ENCODE assay signal across 8 cellular contexts in the genomic region with DNA sequence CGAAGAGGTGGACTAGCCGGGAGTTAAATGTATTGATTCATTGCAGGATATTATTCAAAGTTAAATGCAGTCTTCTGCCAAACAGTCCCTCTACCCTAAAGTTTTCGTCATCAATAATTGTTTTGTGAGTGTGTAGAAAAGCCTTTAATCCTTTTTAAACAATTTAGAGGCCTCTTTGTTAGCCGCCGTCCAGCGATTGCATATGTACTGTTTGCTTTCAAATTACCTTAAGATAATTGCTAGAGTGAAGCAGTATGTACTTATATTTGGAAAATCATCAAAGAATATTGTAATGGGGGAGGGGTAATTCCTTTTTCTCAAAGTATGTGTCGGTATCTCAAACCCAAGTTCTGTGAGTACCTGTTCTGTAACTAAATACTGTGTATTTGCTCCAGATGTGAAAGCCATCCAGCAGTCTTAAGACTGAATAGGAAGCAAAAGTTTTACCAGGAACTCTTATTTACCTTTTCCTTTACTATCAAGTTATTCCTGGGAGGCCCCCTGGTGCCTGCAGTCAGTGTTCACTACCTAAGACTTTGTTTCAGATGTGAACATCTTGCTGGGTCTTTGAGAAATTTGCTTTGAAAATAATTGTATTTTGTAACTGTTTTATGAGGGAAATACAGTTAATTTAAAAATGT. TPM values are rescaled to one million over a fixed set of nuclear protein-coding genes. Genes with fewer than 3 reads are reported as not detected.
DNase-seq lines count a peak whose midpoint lies in the region; ATAC-seq and TF ChIP-seq lines count a peak whose summit lies in the region.

No MANE protein-coding gene starts in this region.

- no peaks in the 10 kb centered on the region for H3K9me3 ChIP-seq in WERI-Rb-1 (ENCODE audit: severe bottlenecking)
- no peaks in the 10 kb centered on the region for H3K9me3 ChIP-seq in lower lobe of right lung

- intact Hi-C loops in lower lobe of right lung (cut with DNase I): loop anchor here (10.0 kb wide), 1 partner anchor 158 kb away; no protein-coding TSS in a partner anchor

- DNase-seq in GDM1 (lab: John Stamatoyannopoulos, UW) (peak; percentile 34), NAMALWA (ENCODE audit: low spot score) (peak; percentile 58), WERI-Rb-1 (peak; percentile 74), dedifferentiated amniotic fluid mesenchymal stem cell (ENCODE audit: extremely low spot score) (peak; percentile 55), lower lobe of right lung (peak; percentile 50), NCI-H1048 (lab: John Stamatoyannopoulos, UW) (no peak)
- peak; percentile 6 to 20 for DNase-seq in stimulated activated CD8-positive, alpha-beta memory T cell treated with anti-CD3 and anti-CD28 coated beads, Interleukin-7, amount 100 ng/mL, for 48 hours (ENCODE audit: extremely low read depth in 1 of 2, low read depth in 1 of 2)

- H3K27me3 ChIP-seq in WERI-Rb-1 (ENCODE audit: insufficient read depth, low read depth, severe bottlenecking): no peaks in the 10 kb centered on the region
- no peaks in the 10 kb centered on the region for H3K27me3 ChIP-seq in lower lobe of right lung (ENCODE audit: low read depth)

- TF ChIP-seq CTCF in WERI-Rb-1 (IDR thresholded peaks at IDR 0.05; ENCODE audit: low read depth, low read length) (peak; percentile 43), lower lobe of right lung (IDR thresholded peaks at IDR 0.05) (peak; percentile 54)

- peaks cover 6% of the 10 kb centered on the region for H3K36me3 ChIP-seq in WERI-Rb-1
- H3K36me3 ChIP-seq in lower lobe of right lung: no peaks in the 10 kb centered on the region

- H3K4me1 ChIP-seq in lower lobe of right lung: peaks cover 59% of the 10 kb centered on the region

- H3K27ac ChIP-seq in WERI-Rb-1 (peak overlapping the region; percentile 95), lower lobe of right lung (peak overlapping the region; percentile 96)

- peak in 1 of 2 donors; percentile 30 for ATAC-seq in lower lobe of right lung
- ATAC-seq in GM19324 (IDR thresholded peaks at IDR 0.05; ENCODE audit: low FRiP score, unreplicated experiment): no peak

- H3K4me3 ChIP-seq in WERI-Rb-1 (ENCODE audit: low read depth, low read length) (peak overlapping the region; percentile 95), lower lobe of right lung (peak overlapping the region; percentile 80)

RNA-seq across cellular contexts. Expression of a gene that starts 1.5 kb away (rescaled TPM):
- total RNA-seq in lower lobe of right lung: 233 TPM

RNA-seq across cellular contexts. Expression of a gene that starts 57.5 kb away (rescaled TPM):
- 1.9 TPM for total RNA-seq in lower lobe of right lung
